9 cellular contexts compared by ENCODE assay signal in the genomic region with DNA sequence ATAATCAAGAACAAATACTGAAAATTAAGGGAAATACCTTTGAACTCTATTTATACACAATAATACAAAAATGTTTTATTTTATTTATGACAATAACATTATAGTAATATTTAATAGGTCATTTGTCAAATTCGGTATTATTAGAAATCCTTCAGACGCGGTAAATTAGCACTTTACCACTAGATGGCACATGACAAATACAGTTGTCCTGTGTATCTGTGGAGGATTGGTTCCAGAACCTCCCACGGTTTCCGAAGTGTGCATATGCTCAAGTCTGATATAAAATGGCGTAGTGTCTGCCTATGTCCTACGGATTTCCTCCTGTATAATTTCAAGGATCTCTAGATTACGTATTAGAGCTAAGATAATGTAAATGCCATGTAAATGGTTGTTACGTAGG. TPM values are rescaled to one million over a fixed set of nuclear protein-coding genes. Genes with fewer than 3 reads are reported as not detected.
DNase-seq lines count a peak whose midpoint lies in the region; ATAC-seq, FAIRE-seq and TF ChIP-seq lines count a peak whose summit lies in the region.
"Had no signal": no experiment of that assay in that cellular context is flagged by ENCODE, and none has a peak within 500 bp of the region (broad histone marks: within the 10 kb centered on the region; RNA-seq: fewer than 3 reads in every experiment).

No MANE protein-coding gene starts in this region.

- H3K9me3 ChIP-seq in Loucy (ENCODE audit: insufficient read depth, low read depth, low read length): no peaks in the 10 kb centered on the region
- H3K9me3 ChIP-seq in endothelial cell of umbilical vein (replicated peaks; ENCODE audit: control insufficient read depth, insufficient read depth, low read length): no peaks in the 10 kb centered on the region

- peak; percentile 26 for FAIRE-seq in endothelial cell of umbilical vein (lab: Jason Lieb, UNC)
- FAIRE-seq: endometrium had no signal

- no peak overlapping the region for H3K27ac Mint-ChIP-seq in activated CD4-positive, alpha-beta T cell treated with anti-CD3 and anti-CD28 coated beads for 36 hours

- CTCF ChIA-PET in activated CD4-positive, alpha-beta T cell treated with anti-CD3 and anti-CD28 coated beads for 36 hours (lab: Charles Lee): no interaction called here
- CTCF ChIA-PET in endothelial cell of umbilical vein (lab: Charles Lee): no interaction called here

- dilution Hi-C loops in endothelial cell of umbilical vein (cut with MboI; ENCODE audit: extremely low pct_ligation_motif_present, low sequenced_read_pairs): no loop called here

- no peaks in the 10 kb centered on the region for H4K20me1 ChIP-seq in Loucy (ENCODE audit: insufficient read depth, low read length, poor library complexity, severe bottlenecking)
- H4K20me1 ChIP-seq in endothelial cell of umbilical vein (replicated peaks; ENCODE audit: control insufficient read depth, extremely low read depth, insufficient read depth, low read length): no peaks in the 10 kb centered on the region

- intact Hi-C loops in activated CD4-positive, alpha-beta T cell treated with anti-CD3 and anti-CD28 coated beads for 36 hours (cut with DNase I, micrococcal nuclease): loop anchor here (1.0 kb wide), 1 partner anchor 32 kb away; no protein-coding TSS in a partner anchor
- intact Hi-C loops in endothelial cell of umbilical vein (cut with micrococcal nuclease): loop anchor here (1.0 kb wide), 1 partner anchor 32 kb away; no protein-coding TSS in a partner anchor

- no peak overlapping the region for H3K27ac ChIP-seq in endothelial cell of umbilical vein (ENCODE audit: insufficient read depth, low read depth, low read length)

- no peaks in the 10 kb centered on the region for H3K9me3 Mint-ChIP-seq in activated CD4-positive, alpha-beta T cell treated with anti-CD3 and anti-CD28 coated beads for 36 hours (ENCODE audit: low read depth)

- no peaks in the 10 kb centered on the region for H3F3A ChIP-seq in Loucy (ENCODE audit: low read depth)

- TF ChIP-seq POLR2A in endothelial cell of umbilical vein (IDR thresholded peaks at IDR 0.05; ENCODE audit: low read depth, low read length): no peak

- POLR2A ChIA-PET in activated CD4-positive, alpha-beta T cell treated with anti-CD3 and anti-CD28 coated beads for 36 hours (lab: Charles Lee): no interaction called here
- POLR2A ChIA-PET in endothelial cell of umbilical vein (lab: Charles Lee): no interaction called here

- BruUV-seq in endothelial cell of umbilical vein (replicated peaks; lab: Mats Ljungman, UMichigan): no TSS peak

- no peaks in the 10 kb centered on the region for H3K27me3 Mint-ChIP-seq in activated CD4-positive, alpha-beta T cell treated with anti-CD3 and anti-CD28 coated beads for 36 hours

- no peaks in the 10 kb centered on the region for H3K4me1 ChIP-seq in Loucy (ENCODE audit: insufficient read depth, low read length, poor library complexity, severe bottlenecking)
- H3K4me1 ChIP-seq in endothelial cell of umbilical vein (ENCODE audit: control insufficient read depth, extremely low read depth, insufficient read depth, low read length): no peaks in the 10 kb centered on the region

- H2AFZ ChIP-seq in Loucy (ENCODE audit: low read length) (no peak overlapping the region), endothelial cell of umbilical vein (ENCODE audit: low read depth, low read length) (no peak overlapping the region)

- H3K27me3 ChIP-seq in Loucy (ENCODE audit: insufficient read depth, low read length, poor library complexity, severe bottlenecking): no peaks in the 10 kb centered on the region
- H3K27me3 ChIP-seq in endothelial cell of umbilical vein (ENCODE audit: control insufficient read depth in 2 of 2, insufficient read depth in 2 of 2, low read length in 2 of 2): no peaks in the 10 kb centered on the region

- H3K4me3 ChIP-seq in Loucy (ENCODE audit: low read length, poor library complexity, severe bottlenecking): no peak overlapping the region
- H3K4me3 ChIP-seq in endothelial cell of umbilical vein (replicated peaks in 1 of 3; ENCODE audit: insufficient read depth in 1 of 3, low read depth in 1 of 3, low read length in 3 of 3): no peak overlapping the region

- TF ChIP-seq CTCF in Loucy (conservative IDR thresholded peaks at IDR 0.05; ENCODE audit: low read length) (peak; percentile 29), endothelial cell of umbilical vein (IDR thresholded peaks at IDR 0.05; ENCODE audit: extremely low read depth in 1 of 2, insufficient read depth in 1 of 2, low read depth in 1 of 2, low read length in 2 of 2) (no peak)

- no peaks in the 10 kb centered on the region for H3K36me3 Mint-ChIP-seq in activated CD4-positive, alpha-beta T cell treated with anti-CD3 and anti-CD28 coated beads for 36 hours (ENCODE audit: low read depth)

- DNase-seq in activated CD4-positive, alpha-beta T cell treated with anti-CD3 and anti-CD28 coated beads for 36 hours: peak; percentile 7
- DNase-seq in activated CD4-positive, alpha-beta T cell treated with anti-CD3 and anti-CD28 coated beads for 1 hour: no peak
- DNase-seq in endothelial cell of umbilical vein (ENCODE audit: low read depth, low spot score) (no peak), superior temporal gyrus (ENCODE audit: extremely low spot score) (peak; percentile 76), activated gamma-delta T cell treated with Interleukin-2 at 50 U/mL for 16 hours (no peak), NCI-H146 treated with DMSO at 0.1 percent for 48 hours (lab: John Stamatoyannopoulos, UW; ENCODE audit: unreplicated experiment) (no peak)
- no peak for DNase-seq in activated CD8-positive, alpha-beta memory T cell treated with anti-CD3 and anti-CD28 coated beads, Interleukin-2, amount 50 U/mL, for 4 hours

- no peaks in the 10 kb centered on the region for H3K4me1 Mint-ChIP-seq in activated CD4-positive, alpha-beta T cell treated with anti-CD3 and anti-CD28 coated beads for 36 hours

- H3K4me2 ChIP-seq in Loucy (ENCODE audit: low read depth, low read length, poor library complexity, severe bottlenecking) (no peak overlapping the region), endothelial cell of umbilical vein (ENCODE audit: insufficient read depth, low read length) (no peak overlapping the region)

- no peak overlapping the region for H3K4me3 Mint-ChIP-seq in activated CD4-positive, alpha-beta T cell treated with anti-CD3 and anti-CD28 coated beads for 36 hours

- H3K36me3 ChIP-seq in Loucy (ENCODE audit: insufficient read depth, low read length): no peaks in the 10 kb centered on the region
- H3K36me3 ChIP-seq in endothelial cell of umbilical vein (ENCODE audit: control insufficient read depth in 2 of 2, extremely low read depth in 1 of 2, insufficient read depth in 2 of 2, low read length in 2 of 2): no peaks in the 10 kb centered on the region

- H3K9ac ChIP-seq in Loucy (ENCODE audit: low read depth, low read length, poor library complexity, severe bottlenecking): no peak overlapping the region
- H3K9ac ChIP-seq in endothelial cell of umbilical vein (replicated peaks; ENCODE audit: extremely low read depth, insufficient read depth, low read length): no peak overlapping the region

- H3K79me2 ChIP-seq in Loucy (ENCODE audit: insufficient read depth, low read length) (no peaks in the 10 kb centered on the region), endothelial cell of umbilical vein (ENCODE audit: control insufficient read depth, insufficient read depth, low read length) (no peaks in the 10 kb centered on the region)

- ATAC-seq in activated CD4-positive, alpha-beta T cell treated with anti-CD3 and anti-CD28 coated beads for 36 hours: peak; percentile 44

- H3K9me1 ChIP-seq in endothelial cell of umbilical vein (replicated peaks; ENCODE audit: control insufficient read depth, extremely low read depth, insufficient read depth, low read length): no peaks in the 10 kb centered on the region

- no peaks in the 10 kb centered on the region for H3K9me2 ChIP-seq in Loucy (replicated peaks; ENCODE audit: low read depth, low read length)

TF ChIP-seq in endothelial cell of umbilical vein, 7 proteins besides CTCF, POLR2A, EP300 and RAD21:
- TF ChIP-seq EZH2 (IDR thresholded peaks at IDR 0.05; ENCODE audit: borderline replicate concordance, low read depth, low read length, severe bottlenecking): no peak
- no peak for TF ChIP-seq MYC (IDR thresholded peaks at IDR 0.05; ENCODE audit: low read depth, low read length)
- no peak for TF ChIP-seq GATA2 (IDR thresholded peaks at IDR 0.05; ENCODE audit: insufficient read depth, insufficient read length, low read depth, low read length)
- no peak for TF ChIP-seq POLR2AphosphoS5 (IDR thresholded peaks at IDR 0.05; ENCODE audit: insufficient read depth, low read depth, low read length)
- TF ChIP-seq JUN (IDR thresholded peaks at IDR 0.05; ENCODE audit: borderline replicate concordance, insufficient read depth, insufficient read length, low read depth): no peak
- TF ChIP-seq FOS (IDR thresholded peaks at IDR 0.05; ENCODE audit: borderline replicate concordance, insufficient read depth, low read length): no peak
- TF ChIP-seq MAX (IDR thresholded peaks at IDR 0.05; ENCODE audit: insufficient read depth, insufficient read length): no peak

RNA-seq across cellular contexts. Expression of gene LINC00632, which starts 8.1 kb away (rescaled TPM):
- 1 to 10 TPM in 1 of 2 experiments, under 1 TPM in 1; 0.62 to 1.3 TPM for total RNA-seq in activated CD4-positive, alpha-beta T cell treated with anti-CD3 and anti-CD28 coated beads for 36 hours
- 12.7 and 16.3 TPM in 2 replicates for total RNA-seq in endothelial cell of umbilical vein
- 4.8 and 5.8 TPM in 2 replicates for polyA plus RNA-seq in endothelial cell of umbilical vein
- 7.8 and 9.1 TPM in 2 replicates for polyA plus RNA-seq in endothelial cell of umbilical vein (2011; cell fraction: cytosol; rRNA removed)
- 5.5 and 6.6 TPM in 2 replicates for polyA plus RNA-seq in endothelial cell of umbilical vein (2011; cell fraction: nucleus; rRNA removed)
- 2.7 and 3.7 TPM in 2 replicates for polyA plus RNA-seq in endothelial cell of umbilical vein (2012)
- 7.6 and 8.3 TPM in 2 replicates for polyA minus RNA-seq in endothelial cell of umbilical vein
- not detected for polyA minus RNA-seq in endothelial cell of umbilical vein (2011; cell fraction: cytosol; rRNA and poly(A)+ RNA removed)
- 9.5 and 13.7 TPM in 2 replicates for polyA minus RNA-seq in endothelial cell of umbilical vein (2011; cell fraction: nucleus; rRNA and poly(A)+ RNA removed)

Comparison
In these comparisons a context has a peak if more than half of its experiments do, and no peak if none do; other contexts are left out.
1. DNase-seq: peak in activated CD4-positive, alpha-beta T cell treated with anti-CD3 and anti-CD28 coated beads for 36 hours (single experiment) and superior temporal gyrus (single experiment); none in activated CD4-positive, alpha-beta T cell treated with anti-CD3 and anti-CD28 coated beads for 1 hour (single experiment), endothelial cell of umbilical vein (single experiment), activated gamma-delta T cell treated with Interleukin-2 at 50 U/mL for 16 hours (single experiment), NCI-H146 treated with DMSO at 0.1 percent for 48 hours (single experiment) and activated CD8-positive, alpha-beta memory T cell treated with anti-CD3 and anti-CD28 coated beads, Interleukin-2, amount 50 U/mL, for 4 hours (single experiment).